30 cellular contexts compared by ENCODE assay signal in genomic region chr7:13845601-13846000, GRCh38.
"Had no signal": no experiment of that assay in that cellular context is flagged by ENCODE, and none has a peak within 500 bp of the region (broad histone marks: within the 10 kb centered on the region; RNA-seq: fewer than 3 reads in every experiment).

No MANE protein-coding gene starts in this region.

- H3K27me3 ChIP-seq: esophagus muscularis mucosa, foreskin keratinocyte, gastroesophageal sphincter had no signal

- H3K4me3 ChIP-seq: dorsolateral prefrontal cortex, esophagus muscularis mucosa, gastroesophageal sphincter had no signal

- FAIRE-seq: astrocyte, colon had no signal

- H3K27ac ChIP-seq: dorsolateral prefrontal cortex, esophagus muscularis mucosa, foreskin keratinocyte, gastroesophageal sphincter had no signal

- DNase-seq: activated CD4-positive, alpha-beta memory T cell treated with anti-CD3 and anti-CD28 coated beads for 36 hours; activated CD4-positive, alpha-beta T cell treated with anti-CD3 and anti-CD28 coated beads for 36 hours; activated CD4-positive, alpha-beta T cell treated with anti-CD3 and anti-CD28 coated beads, Interleukin-2, amount 10 ng/mL, durations not matched to agents 24 days and 14 days; activated CD4-positive, CD25-positive, alpha-beta regulatory T cell; activated CD4-positive, CD25-positive, alpha-beta regulatory T cell treated with anti-CD3 and anti-CD28 coated beads, Interleukin-2, amount 50 U/mL, for 72 hours; activated CD8-positive, alpha-beta memory T cell treated with anti-CD3 and anti-CD28 coated beads, Interleukin-2, amount 10 ng/mL, durations not matched to agents 7 days and 5 days; activated CD8-positive, alpha-beta memory T cell treated with anti-CD3 and anti-CD28 coated beads, Interleukin-2, amount 50 U/mL, for 4 hours; activated CD8-positive, alpha-beta T cell treated with anti-CD3 and anti-CD28 coated beads, Interleukin-2, amount 10 ng/mL, durations not matched to agents 7 days and 5 days; activated effector memory CD4-positive, alpha-beta T cell treated with Interleukin-2 at 50 U/mL for 16 hours; activated gamma-delta T cell treated with Interleukin-2 at 50 U/mL for 16 hours; activated naive CD4-positive, alpha-beta T cell treated with anti-CD3 and anti-CD28 coated beads, Interleukin-2, amount 50 U/mL, for 16 hours; activated naive CD4-positive, alpha-beta T cell treated with Interleukin-2 at 50 U/mL for 16 hours; activated T-cell treated with anti-CD3 and anti-CD28 coated beads, Interleukin-2, amount 50 U/mL, for 24 hours; amniotic stem cell; anterior cingulate cortex; caudate nucleus; cortex of kidney; dorsolateral prefrontal cortex; effector memory CD4-positive, alpha-beta T cell; endodermal cell; erythroblast; foreskin keratinocyte; head of caudate nucleus; SW 1271; T-cell had no signal

- H3K9me3 ChIP-seq: esophagus muscularis mucosa, gastroesophageal sphincter had no signal

- H3K36me3 ChIP-seq: esophagus muscularis mucosa, gastroesophageal sphincter had no signal

- ATAC-seq: activated CD4-positive, alpha-beta T cell treated with anti-CD3 and anti-CD28 coated beads for 36 hours; activated CD8-positive, alpha-beta memory T cell treated with anti-CD3 and anti-CD28 coated beads, Interleukin-2, amount 10 ng/mL, durations not matched to agents 7 days and 5 days; activated CD8-positive, alpha-beta T cell treated with anti-CD3 and anti-CD28 coated beads, Interleukin-2, amount 10 ng/mL, durations not matched to agents 7 days and 5 days; activated T-helper 17 cell treated with anti-CD3 and anti-CD28 coated beads, Interleukin-2, amount 50 U/mL, for 72 hours; foreskin keratinocyte; gastroesophageal sphincter; T-cell had no signal
